15 cellular contexts compared by ENCODE assay signal in the genomic region with DNA sequence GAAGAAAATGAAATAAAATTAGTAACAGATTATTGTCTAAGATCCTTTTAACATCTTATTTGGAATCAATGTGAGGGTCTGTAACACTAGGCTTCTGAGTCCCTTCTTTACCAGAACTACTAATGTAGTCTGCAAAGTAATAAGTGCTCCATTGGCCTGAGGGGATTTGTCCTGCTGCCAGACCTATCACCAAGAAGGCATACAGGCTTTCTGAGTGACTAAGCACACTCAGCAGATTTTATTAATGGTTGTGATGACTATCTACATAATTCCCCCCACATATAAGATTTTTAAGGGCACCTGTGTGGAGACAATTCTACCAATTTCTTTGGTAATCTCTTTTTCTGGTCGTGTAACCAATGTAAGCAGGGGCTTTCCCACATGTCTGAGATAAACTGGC.
A peak's percentile ranks its signal among the peaks of the same experiment; 100 is the strongest.
DNase-seq lines count a peak whose midpoint lies in the region; TF ChIP-seq lines count a peak whose summit lies in the region.
"Had no signal": no experiment of that assay in that cellular context is flagged by ENCODE, and none has a peak within 500 bp of the region (broad histone marks: within the 10 kb centered on the region; RNA-seq: fewer than 3 reads in every experiment).

No MANE protein-coding gene starts in this region.

- H3K4me3 ChIP-seq in SK-N-MC, result no peak overlapping the region
- no peak overlapping the region for H3K4me3 ChIP-seq in fibroblast of villous mesenchyme (ENCODE audit: low read depth, low read length)
- H3K4me3 ChIP-seq in effector memory CD4-positive, alpha-beta T cell (ENCODE audit: insufficient read depth, low read depth, low read length, poor library complexity, severe bottlenecking), result no peak overlapping the region
- H3K4me3 ChIP-seq: GM12878, Peyer's patch had no signal

- no peak overlapping the region for H3K27ac ChIP-seq in SK-N-MC
- no peak overlapping the region for H3K27ac ChIP-seq in effector memory CD4-positive, alpha-beta T cell (ENCODE audit: insufficient read depth, low read length, poor library complexity, severe bottlenecking)
- H3K27ac ChIP-seq: Peyer's patch had no signal

- no peaks in the 10 kb centered on the region for H3K9me3 ChIP-seq in SK-N-MC (ENCODE audit: low read depth, low read length)
- H3K9me3 ChIP-seq in effector memory CD4-positive, alpha-beta T cell (ENCODE audit: control insufficient read depth, low read length), result no peaks in the 10 kb centered on the region
- H3K9me3 ChIP-seq: Peyer's patch had no signal

- H3K36me3 ChIP-seq in SK-N-MC (ENCODE audit: insufficient read depth, low read length), result no peaks in the 10 kb centered on the region
- H3K36me3 ChIP-seq in effector memory CD4-positive, alpha-beta T cell (ENCODE audit: control insufficient read depth, insufficient read depth, low read length), result no peaks in the 10 kb centered on the region
- H3K36me3 ChIP-seq: Peyer's patch had no signal

- DNase-seq in M059J (ENCODE audit: low read depth) (peak; percentile 90), SK-N-MC (ENCODE audit: low read depth, low spot score) (peak; percentile 55), fibroblast of villous mesenchyme (ENCODE audit: low read depth) (peak; percentile 2), renal cortical epithelial cell (ENCODE audit: low read depth) (peak; percentile 81), 8988T (no peak)
- DNase-seq in stimulated activated CD4-positive, alpha-beta T cell treated with anti-CD3 and anti-CD28 coated beads, Interleukin-4, amount 100 ng/mL, for 24 hours, result no peak
- DNase-seq in effector memory CD4-positive, alpha-beta T cell, result no peak
- DNase-seq: CD8-positive, alpha-beta memory T cell; DMS 273 treated with DMSO at 0.1 percent for 48 hours; HCEC 1CT; NCI-H1048; NCI-H1694; Peyer's patch; SHP77 treated with DMSO at 0.1 percent for 48 hours had no signal

- no peak overlapping the region for H3K9ac ChIP-seq in SK-N-MC (ENCODE audit: insufficient read length)

- H3K27me3 ChIP-seq in effector memory CD4-positive, alpha-beta T cell (replicated peaks; ENCODE audit: control insufficient read depth, insufficient read depth, low read length, poor library complexity, severe bottlenecking), result no peaks in the 10 kb centered on the region
- H3K27me3 ChIP-seq: Peyer's patch had no signal

- H3K4me1 ChIP-seq in effector memory CD4-positive, alpha-beta T cell (ENCODE audit: control insufficient read depth, insufficient read depth, low read length, poor library complexity, severe bottlenecking), result no peaks in the 10 kb centered on the region
- H3K4me1 ChIP-seq: Peyer's patch had no signal

- TF ChIP-seq CTCF in fibroblast of villous mesenchyme (IDR thresholded peaks at IDR 0.05; ENCODE audit: insufficient read depth, low read depth, low read length), result no peak

Comparison
In these comparisons a context has a peak if more than half of its experiments do, and no peak if none do; other contexts are left out.
1. DNase-seq: peak in M059J (single experiment), SK-N-MC (single experiment), fibroblast of villous mesenchyme (single experiment) and renal cortical epithelial cell (single experiment); none in stimulated activated CD4-positive, alpha-beta T cell treated with anti-CD3 and anti-CD28 coated beads, Interleukin-4, amount 100 ng/mL, for 24 hours (single experiment), 8988T (single experiment) and effector memory CD4-positive, alpha-beta T cell (0 of 3).